In the genomic region with DNA sequence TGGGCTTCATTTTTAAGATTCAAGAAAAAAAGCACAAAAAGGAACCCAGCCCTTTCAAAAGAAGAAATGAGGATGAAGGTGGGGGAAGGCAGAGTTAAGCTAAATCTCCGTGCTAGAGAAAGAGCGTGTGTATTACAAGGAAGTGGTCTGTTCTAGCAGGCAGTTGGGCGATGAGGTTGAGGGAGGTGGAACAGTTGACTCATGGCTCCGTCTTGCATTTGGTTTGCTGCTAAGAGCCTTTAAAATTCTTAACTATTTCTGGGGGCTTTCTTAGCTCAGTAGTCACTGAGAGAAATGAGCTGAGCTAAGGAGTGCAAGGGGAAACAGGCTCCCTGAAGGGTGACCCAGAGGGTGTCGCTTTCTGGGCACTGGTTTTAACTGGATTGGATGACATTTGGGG, we compare ENCODE assay signal across 8 cellular contexts.
DNase-seq lines count a peak whose midpoint lies in the region; ATAC-seq and TF ChIP-seq lines count a peak whose summit lies in the region.

No MANE protein-coding gene starts in this region.

- H2AFZ ChIP-seq in hepatocyte, result peak overlapping the region; percentile 7

- H4K20me1 ChIP-seq in DOHH2 (ENCODE audit: control insufficient read depth, insufficient read depth, low read depth, low read length) (no peaks in the 10 kb centered on the region), hepatocyte (ENCODE audit: insufficient read depth, poor library complexity, severe bottlenecking) (no peaks in the 10 kb centered on the region)

- H3K4me3 ChIP-seq in DOHH2 (ENCODE audit: low read length) (peak overlapping the region; percentile 21), hepatocyte (no peak overlapping the region), WERI-Rb-1 (ENCODE audit: low read depth, low read length) (no peak overlapping the region)

- ATAC-seq in GM21447 (IDR thresholded peaks at IDR 0.05; ENCODE audit: unreplicated experiment), result peak; percentile 80
- ATAC-seq in GM19324 (IDR thresholded peaks at IDR 0.05; ENCODE audit: low FRiP score, unreplicated experiment), result no peak

- no peaks in the 10 kb centered on the region for H3K79me2 ChIP-seq in DOHH2 (ENCODE audit: control insufficient read depth, low read length)
- H3K79me2 ChIP-seq in hepatocyte, result no peaks in the 10 kb centered on the region

- H3K9me3 ChIP-seq in DOHH2 (ENCODE audit: control insufficient read depth, insufficient read depth, low read length) (no peaks in the 10 kb centered on the region), hepatocyte (ENCODE audit: low read depth) (no peaks in the 10 kb centered on the region), WERI-Rb-1 (ENCODE audit: severe bottlenecking) (no peaks in the 10 kb centered on the region)

- H3K4me1 ChIP-seq in DOHH2 (ENCODE audit: control insufficient read depth, low read length), result peaks cover 92% of the 10 kb centered on the region
- peaks cover 7% of the 10 kb centered on the region for H3K4me1 ChIP-seq in hepatocyte (ENCODE audit: insufficient read depth)

- peaks cover 49% of the 10 kb centered on the region for H3F3A ChIP-seq in DOHH2 (ENCODE audit: control insufficient read depth, insufficient read depth)

- H3K9me2 ChIP-seq in DOHH2 (replicated peaks; ENCODE audit: control insufficient read depth, low read length) (no peaks in the 10 kb centered on the region), hepatocyte (replicated peaks; ENCODE audit: insufficient read depth) (no peaks in the 10 kb centered on the region)

- no peak for TF ChIP-seq CTCF in DOHH2 (IDR thresholded peaks at IDR 0.05; ENCODE audit: low read depth, low read length, poor library complexity, severe bottlenecking)
- no peak for TF ChIP-seq CTCF in hepatocyte (IDR thresholded peaks at IDR 0.05; ENCODE audit: poor library complexity)
- TF ChIP-seq CTCF in WERI-Rb-1 (IDR thresholded peaks at IDR 0.05; ENCODE audit: low read depth, low read length), result no peak

- H3K27me3 ChIP-seq in DOHH2 (ENCODE audit: control insufficient read depth, low read length) (no peaks in the 10 kb centered on the region), hepatocyte (no peaks in the 10 kb centered on the region), WERI-Rb-1 (ENCODE audit: insufficient read depth, low read depth, severe bottlenecking) (no peaks in the 10 kb centered on the region)

- H3K4me2 ChIP-seq in DOHH2 (ENCODE audit: low read length) (peak overlapping the region; percentile 69), hepatocyte (peak overlapping the region; percentile 40)

- DNase-seq in KBM-7 (peak; percentile 97), hepatocyte (ENCODE audit: low spot score) (peak; percentile 67), WERI-Rb-1 (no peak)
- peak; percentile 53 for DNase-seq in activated CD8-positive, alpha-beta memory T cell treated with anti-CD3 and anti-CD28 coated beads, Interleukin-2, amount 50 U/mL, for 24 hours (ENCODE audit: extremely low read depth)
- DNase-seq in stimulated activated CD8-positive, alpha-beta memory T cell treated with anti-CD3 and anti-CD28 coated beads, Interleukin-2, amount 100 ng/mL, for 48 hours (ENCODE audit: low read depth in 2 of 2), result peak; percentile 50 to 62

- in situ Hi-C loops in KBM-7 (cut with MboI; ENCODE audit: low pct_unique_long_range_greater_than_20kb, low sequenced_read_pairs), result no loop called here

- H3K36me3 ChIP-seq in DOHH2 (ENCODE audit: control insufficient read depth, low read length) (no peaks in the 10 kb centered on the region), hepatocyte (replicated peaks; ENCODE audit: insufficient read depth, low read depth) (no peaks in the 10 kb centered on the region), WERI-Rb-1 (no peaks in the 10 kb centered on the region)

- H3K27ac ChIP-seq in DOHH2 (ENCODE audit: low read depth, low read length) (peak overlapping the region; percentile 90), hepatocyte (peak overlapping the region; percentile 80), WERI-Rb-1 (no peak overlapping the region)

- WGBS in hepatocyte (ENCODE audit: low lambda C conversion rate, missing lambda C conversion rate), result 70% methylated on average over 5 of the region's 5 CpGs
